1 cellular context compared by ENCODE assay signal in genomic region chr9:116275418-116276295, GRCh38.
TF ChIP-seq lines count a peak whose summit lies in the region.

No MANE protein-coding gene starts in this region.

TF ChIP-seq in GM23338, 12 proteins besides CTCF, POLR2A, EP300 and RAD21 (continued from another document):
- TF ChIP-seq, protein P1, sequence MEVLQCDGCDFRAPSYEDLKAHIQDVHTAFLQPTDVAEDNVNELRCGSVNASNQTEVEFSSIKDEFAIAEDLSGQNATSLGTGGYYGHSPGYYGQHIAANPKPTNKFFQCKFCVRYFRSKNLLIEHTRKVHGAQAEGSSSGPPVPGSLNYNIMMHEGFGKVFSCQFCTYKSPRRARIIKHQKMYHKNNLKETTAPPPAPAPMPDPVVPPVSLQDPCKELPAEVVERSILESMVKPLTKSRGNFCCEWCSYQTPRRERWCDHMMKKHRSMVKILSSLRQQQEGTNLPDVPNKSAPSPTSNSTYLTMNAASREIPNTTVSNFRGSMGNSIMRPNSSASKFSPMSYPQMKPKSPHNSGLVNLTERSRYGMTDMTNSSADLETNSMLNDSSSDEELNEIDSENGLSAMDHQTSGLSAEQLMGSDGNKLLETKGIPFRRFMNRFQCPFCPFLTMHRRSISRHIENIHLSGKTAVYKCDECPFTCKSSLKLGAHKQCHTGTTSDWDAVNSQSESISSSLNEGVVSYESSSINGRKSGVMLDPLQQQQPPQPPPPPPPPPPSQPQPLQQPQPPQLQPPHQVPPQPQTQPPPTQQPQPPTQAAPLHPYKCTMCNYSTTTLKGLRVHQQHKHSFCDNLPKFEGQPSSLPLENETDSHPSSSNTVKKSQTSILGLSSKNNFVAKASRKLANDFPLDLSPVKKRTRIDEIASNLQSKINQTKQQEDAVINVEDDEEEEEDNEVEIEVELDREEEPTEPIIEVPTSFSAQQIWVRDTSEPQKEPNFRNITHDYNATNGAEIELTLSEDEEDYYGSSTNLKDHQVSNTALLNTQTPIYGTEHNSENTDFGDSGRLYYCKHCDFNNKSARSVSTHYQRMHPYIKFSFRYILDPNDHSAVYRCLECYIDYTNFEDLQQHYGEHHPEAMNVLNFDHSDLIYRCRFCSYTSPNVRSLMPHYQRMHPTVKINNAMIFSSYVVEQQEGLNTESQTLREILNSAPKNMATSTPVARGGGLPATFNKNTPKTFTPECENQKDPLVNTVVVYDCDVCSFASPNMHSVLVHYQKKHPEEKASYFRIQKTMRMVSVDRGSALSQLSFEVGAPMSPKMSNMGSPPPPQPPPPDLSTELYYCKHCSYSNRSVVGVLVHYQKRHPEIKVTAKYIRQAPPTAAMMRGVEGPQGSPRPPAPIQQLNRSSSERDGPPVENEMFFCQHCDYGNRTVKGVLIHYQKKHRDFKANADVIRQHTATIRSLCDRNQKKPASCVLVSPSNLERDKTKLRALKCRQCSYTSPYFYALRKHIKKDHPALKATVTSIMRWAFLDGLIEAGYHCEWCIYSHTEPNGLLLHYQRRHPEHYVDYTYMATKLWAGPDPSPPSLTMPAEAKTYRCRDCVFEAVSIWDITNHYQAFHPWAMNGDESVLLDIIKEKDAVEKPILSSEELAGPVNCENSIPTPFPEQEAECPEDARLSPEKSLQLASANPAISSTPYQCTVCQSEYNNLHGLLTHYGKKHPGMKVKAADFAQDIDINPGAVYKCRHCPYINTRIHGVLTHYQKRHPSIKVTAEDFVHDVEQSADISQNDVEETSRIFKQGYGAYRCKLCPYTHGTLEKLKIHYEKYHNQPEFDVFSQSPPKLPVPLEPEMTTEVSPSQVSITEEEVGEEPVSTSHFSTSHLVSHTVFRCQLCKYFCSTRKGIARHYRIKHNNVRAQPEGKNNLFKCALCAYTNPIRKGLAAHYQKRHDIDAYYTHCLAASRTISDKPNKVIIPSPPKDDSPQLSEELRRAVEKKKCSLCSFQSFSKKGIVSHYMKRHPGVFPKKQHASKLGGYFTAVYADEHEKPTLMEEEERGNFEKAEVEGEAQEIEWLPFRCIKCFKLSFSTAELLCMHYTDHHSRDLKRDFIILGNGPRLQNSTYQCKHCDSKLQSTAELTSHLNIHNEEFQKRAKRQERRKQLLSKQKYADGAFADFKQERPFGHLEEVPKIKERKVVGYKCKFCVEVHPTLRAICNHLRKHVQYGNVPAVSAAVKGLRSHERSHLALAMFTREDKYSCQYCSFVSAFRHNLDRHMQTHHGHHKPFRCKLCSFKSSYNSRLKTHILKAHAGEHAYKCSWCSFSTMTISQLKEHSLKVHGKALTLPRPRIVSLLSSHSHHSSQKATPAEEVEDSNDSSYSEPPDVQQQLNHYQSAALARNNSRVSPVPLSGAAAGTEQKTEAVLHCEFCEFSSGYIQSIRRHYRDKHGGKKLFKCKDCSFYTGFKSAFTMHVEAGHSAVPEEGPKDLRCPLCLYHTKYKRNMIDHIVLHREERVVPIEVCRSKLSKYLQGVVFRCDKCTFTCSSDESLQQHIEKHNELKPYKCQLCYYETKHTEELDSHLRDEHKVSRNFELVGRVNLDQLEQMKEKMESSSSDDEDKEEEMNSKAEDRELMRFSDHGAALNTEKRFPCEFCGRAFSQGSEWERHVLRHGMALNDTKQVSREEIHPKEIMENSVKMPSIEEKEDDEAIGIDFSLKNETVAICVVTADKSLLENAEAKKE (CRISPR knock-in tag; IDR thresholded peaks at IDR 0.05) = no peak
- no peak for TF ChIP-seq REST (IDR thresholded peaks at IDR 0.05; ENCODE audit: unreplicated experiment)
- no peak for TF ChIP-seq ZNF331 (CRISPR knock-in tag; IDR thresholded peaks at IDR 0.05; ENCODE audit: low read depth)
- no peak for TF ChIP-seq JUNB (IDR thresholded peaks at IDR 0.05; ENCODE audit: unreplicated experiment)
- no peak for TF ChIP-seq ZNF114 (CRISPR knock-in tag; IDR thresholded peaks at IDR 0.05)
TF ChIP-seq in GM23338: peak in this region for 0.
